In genomic region chr14:91158091-91158790, GRCh38 we compare ENCODE assay signal across 14 cellular contexts. TPM values are rescaled to one million over a fixed set of nuclear protein-coding genes. Genes with fewer than 3 reads are reported as not detected.
A peak's percentile ranks its signal among the peaks of the same experiment; 100 is the strongest.
DNase-seq lines count a peak whose midpoint lies in the region; ATAC-seq and TF ChIP-seq lines count a peak whose summit lies in the region.
"Had no signal": no experiment of that assay in that cellular context is flagged by ENCODE, and none has a peak within 500 bp of the region (broad histone marks: within the 10 kb centered on the region; RNA-seq: fewer than 3 reads in every experiment).

No MANE protein-coding gene starts in this region.

- H3K4me3 ChIP-seq in Caco-2 (ENCODE audit: low read depth, low read length) (no peak overlapping the region), heart left ventricle (no peak overlapping the region), neutrophil (ENCODE audit: low read depth in 1 of 2, low read length in 1 of 2) (no peak overlapping the region), tibial artery (no peak overlapping the region)
- H3K4me3 ChIP-seq: K562 had no signal

- POLR2A ChIA-PET in Caco-2 (lab: Charles Lee), result interaction anchor here (0.5 to 1.1 kb wide), 3 partner anchors 19 to 98 kb away, joined by 3 to 7 read pairs (median 4); partner anchors contain the start of gene RPS6KA5

- no peaks in the 10 kb centered on the region for H3K27me3 ChIP-seq in Caco-2 (replicated peaks; ENCODE audit: control insufficient read depth, insufficient read depth, low read length)
- H3K27me3 ChIP-seq in heart left ventricle, result no peaks in the 10 kb centered on the region
- no peaks in the 10 kb centered on the region for H3K27me3 ChIP-seq in neutrophil
- H3K27me3 ChIP-seq in tibial artery, result no peaks in the 10 kb centered on the region

- H3K9me3 ChIP-seq in Caco-2, result no peaks in the 10 kb centered on the region
- no peaks in the 10 kb centered on the region for H3K9me3 ChIP-seq in heart left ventricle
- H3K9me3 ChIP-seq in neutrophil, result no peaks in the 10 kb centered on the region
- H3K9me3 ChIP-seq in tibial artery, result no peaks in the 10 kb centered on the region
- H3K9me3 ChIP-seq: SK-N-SH had no signal

- H3K36me3 ChIP-seq in Caco-2 (ENCODE audit: control insufficient read depth, insufficient read depth, low read length) (peaks cover 5% of the 10 kb centered on the region), heart left ventricle (peaks cover 2 to 68% (median 62%) of the 10 kb centered on the region in 9 donors), neutrophil (peaks cover 78% of the 10 kb centered on the region), tibial artery (peaks cover 35 to 56% (median 38%) of the 10 kb centered on the region in 3 donors)

- H3K27ac Mint-ChIP-seq in Caco-2 (ENCODE audit: unreplicated experiment), result peak overlapping the region; percentile 78
- H3K27ac Mint-ChIP-seq: activated naive CD8-positive, alpha-beta T cell treated with anti-CD3 and anti-CD28 coated beads for 36 hours had no signal

- H3K27ac ChIP-seq in heart left ventricle (peak overlapping the region in 9 of 12 donors; percentile 28 to 87 (median 69)), neutrophil (peak overlapping the region; percentile 83), tibial artery (no peak overlapping the region)
- H3K27ac ChIP-seq: epithelial cell of prostate had no signal

- H3K4me1 ChIP-seq in Caco-2, result peaks cover 52% of the 10 kb centered on the region
- H3K4me1 ChIP-seq in heart left ventricle, result peaks cover 0 to 53% (median 21%) of the 10 kb centered on the region in 12 donors
- peaks cover 12 to 14% of the 10 kb centered on the region in 2 experiments for H3K4me1 ChIP-seq in neutrophil (ENCODE audit: control insufficient read depth in 1 of 2, insufficient read depth in 1 of 2, low read depth in 1 of 2, low read length in 1 of 2)
- peaks cover 0 to 8% (median 2%) of the 10 kb centered on the region in 4 donors for H3K4me1 ChIP-seq in tibial artery

- no peak for TF ChIP-seq POLR2A in heart left ventricle (IDR thresholded peaks at IDR 0.05)

- ATAC-seq in heart left ventricle (peak; percentile 84 to 91 (median 89)), HG02610 (IDR thresholded peaks at IDR 0.05; ENCODE audit: unreplicated experiment) (no peak)
- ATAC-seq: K562 had no signal

- H3K36me3 Mint-ChIP-seq in Caco-2 (ENCODE audit: insufficient read depth, unreplicated experiment), result peaks cover 53% of the 10 kb centered on the region

- CTCF ChIA-PET in Caco-2 (lab: Charles Lee), result interaction anchor here (0.6 to 1.5 kb wide), 5 partner anchors 15 to 1068 kb away, joined by 3 to 14 read pairs (median 3); no protein-coding TSS in a partner anchor

- H3K9me3 Mint-ChIP-seq in Caco-2 (ENCODE audit: unreplicated experiment), result no peaks in the 10 kb centered on the region
- H3K9me3 Mint-ChIP-seq: activated naive CD8-positive, alpha-beta T cell treated with anti-CD3 and anti-CD28 coated beads for 36 hours had no signal

- peak overlapping the region; percentile 27 for H3K4me3 Mint-ChIP-seq in Caco-2 (ENCODE audit: unreplicated experiment)
- H3K4me3 Mint-ChIP-seq: activated naive CD8-positive, alpha-beta T cell treated with anti-CD3 and anti-CD28 coated beads for 36 hours had no signal

- intact Hi-C loops in Caco-2 (cut with micrococcal nuclease; ENCODE audit: unreplicated experiment) (loop anchor here (1.0 kb wide), 3 partner anchors 9 to 98 kb away; partner anchors contain the start of gene RPS6KA5), heart left ventricle (cut with DNase I) (no loop called here), tibial artery (cut with DNase I; ENCODE audit: low total_unique reads) (no loop called here)

- TF ChIP-seq CTCF in Caco-2 (IDR thresholded peaks at IDR 0.05; ENCODE audit: insufficient read depth in 1 of 2, low read depth in 1 of 2, low read length in 1 of 2, severe bottlenecking in 1 of 2, unreplicated experiment in 1 of 2) (no peak), heart left ventricle (IDR thresholded peaks at IDR 0.05) (no peak), neutrophil (IDR thresholded peaks at IDR 0.05) (no peak), tibial artery (IDR thresholded peaks at IDR 0.05) (no peak)

- H3K4me1 Mint-ChIP-seq in Caco-2 (ENCODE audit: low read depth, unreplicated experiment), result peaks cover 44% of the 10 kb centered on the region

- DNase-seq in Caco-2, result peak; percentile 83 to 85
- DNase-seq in NCI-H69 (lab: John Stamatoyannopoulos, UW), result peak; percentile 83
- DNase-seq in heart left ventricle, result peak in 2 of 5 donors; percentile 68 to 73
- no peak for DNase-seq in T-helper 2 cell
- DNase-seq in D341Med (ENCODE audit: low spot score), result no peak
- no peak for DNase-seq in tibial artery
- DNase-seq: activated naive CD8-positive, alpha-beta T cell treated with anti-CD3 and anti-CD28 coated beads for 36 hours; NCI-H2081; SK-N-SH; stimulated activated CD4-positive, alpha-beta T cell treated with anti-CD3 and anti-CD28 coated beads, Interleukin-2, amount 100 ng/mL, for 48 hours had no signal

- TSS peak; percentile 34 for BruUV-seq in Caco-2 (replicated peaks; lab: Mats Ljungman, UMichigan)

- 52 to 67% (median 57%) methylated on average over 2 of the region's 2 CpGs for WGBS in heart left ventricle, 4 donors

- no peaks in the 10 kb centered on the region for H3K27me3 Mint-ChIP-seq in Caco-2 (ENCODE audit: insufficient read depth, unreplicated experiment)
- H3K27me3 Mint-ChIP-seq: activated naive CD8-positive, alpha-beta T cell treated with anti-CD3 and anti-CD28 coated beads for 36 hours had no signal

RNA-seq across cellular contexts. Expression of gene DGLUCY, which starts 44.4 kb away (rescaled TPM):
- 47.8 and 54.8 TPM in 2 replicates for total RNA-seq in Caco-2 (2022)
- total RNA-seq in heart left ventricle, result 100 to 1,000 TPM; 120 to 234 (median 184) TPM
- 100 to 1,000 TPM in 1 of 2 donors, 10 to 100 TPM in 1; 53.7 to 128 TPM for polyA plus RNA-seq in heart left ventricle

Comparison
In these comparisons a context has a peak if more than half of its experiments do, and no peak if none do; other contexts are left out.
1. DNase-seq: peak in Caco-2 (2 of 2) and NCI-H69 (single experiment); none in T-helper 2 cell (0 of 5), D341Med (single experiment) and tibial artery (0 of 2).
2. H3K27ac ChIP-seq: peak in heart left ventricle (9 of 12) and neutrophil (single experiment); none in tibial artery (0 of 2).